Comparison of ENCODE assay signal across 15 cellular contexts in the genomic region with DNA sequence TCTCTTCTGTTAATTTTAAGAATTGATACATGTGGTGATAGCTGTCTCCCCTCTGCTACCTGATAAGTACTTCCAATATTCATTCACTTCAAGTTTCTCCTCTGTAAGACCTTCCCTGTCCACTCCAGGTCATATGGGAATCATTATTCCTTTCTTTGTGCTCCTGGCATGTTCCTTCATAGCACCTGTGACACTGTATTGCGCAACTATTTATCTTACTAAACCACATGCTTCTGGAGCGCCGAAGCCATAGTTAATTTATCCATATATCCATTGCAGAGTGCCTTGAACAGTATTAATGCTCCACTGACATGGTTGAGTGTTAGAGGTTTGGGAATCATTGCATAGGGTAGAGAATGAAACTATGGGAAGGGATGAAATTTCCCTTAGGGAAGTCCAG. TPM values are rescaled to one million over a fixed set of nuclear protein-coding genes. Genes with fewer than 3 reads are reported as not detected.
A peak's percentile ranks its signal among the peaks of the same experiment; 100 is the strongest.
DNase-seq lines count a peak whose midpoint lies in the region; ATAC-seq and TF ChIP-seq lines count a peak whose summit lies in the region.
"Had no signal": no experiment of that assay in that cellular context is flagged by ENCODE, and none has a peak within 500 bp of the region (broad histone marks: within the 10 kb centered on the region; RNA-seq: fewer than 3 reads in every experiment).

No MANE protein-coding gene starts in this region.

- H2BK120ac ChIP-seq in IMR-90 (ENCODE audit: low read depth, low read length) (no peak overlapping the region), mesendoderm (ENCODE audit: low read depth, low read length) (no peak overlapping the region)

- H3K27me3 Mint-ChIP-seq in activated CD4-positive, alpha-beta T cell treated with anti-CD3 and anti-CD28 coated beads, Interleukin-2, amount 10 ng/mL, durations not matched to agents 7 days and 5 days: peaks cover 51% of the 10 kb centered on the region
- H3K27me3 Mint-ChIP-seq in CD4-positive, alpha-beta T cell: peaks cover under 1% of the 10 kb centered on the region

- no peak overlapping the region for H2AK5ac ChIP-seq in IMR-90 (ENCODE audit: low read depth, low read length)
- H2AK5ac ChIP-seq in mesendoderm (ENCODE audit: low read length): no peak overlapping the region

- no peak overlapping the region for H2BK20ac ChIP-seq in IMR-90 (ENCODE audit: low read depth, low read length)

- intact Hi-C loops in IMR-90 (cut with micrococcal nuclease): no loop called here
- intact Hi-C loops in CD4-positive, alpha-beta T cell (cut with DNase I, micrococcal nuclease): no loop called here

- WGBS in IMR-90 (ENCODE audit: extremely low coverage in 2 of 2, insufficient read length in 1 of 2), 2 experiments: no CpG with 5 or more reads among the region's 3 CpGs
- no CpG with 5 or more reads among the region's 3 CpGs for WGBS in mesendoderm (ENCODE audit: extremely low coverage, insufficient coverage, low lambda C conversion rate)

- no peak overlapping the region for H4K8ac ChIP-seq in IMR-90 (ENCODE audit: low read depth in 2 of 2, low read length in 2 of 2)
- no peak overlapping the region for H4K8ac ChIP-seq in mesendoderm (ENCODE audit: low read depth, low read length)

- no peak overlapping the region for H3K23ac ChIP-seq in IMR-90 (ENCODE audit: low read depth, low read length)
- no peak overlapping the region for H3K23ac ChIP-seq in mesendoderm (ENCODE audit: low read length)

- H4K91ac ChIP-seq in IMR-90 (ENCODE audit: insufficient read depth, low read depth, low read length): no peak overlapping the region

- H3K36me3 ChIP-seq in DOHH2 (ENCODE audit: control insufficient read depth, low read length) (no peaks in the 10 kb centered on the region), IMR-90 (ENCODE audit: control insufficient read depth, insufficient read depth, low read length) (no peaks in the 10 kb centered on the region), SJCRH30 (no peaks in the 10 kb centered on the region), mesendoderm (ENCODE audit: control insufficient read depth, insufficient read depth, low read length) (no peaks in the 10 kb centered on the region)
- H3K36me3 ChIP-seq: BE2C had no signal

- no peaks in the 10 kb centered on the region for H3K36me3 Mint-ChIP-seq in activated CD4-positive, alpha-beta T cell treated with anti-CD3 and anti-CD28 coated beads, Interleukin-2, amount 10 ng/mL, durations not matched to agents 7 days and 5 days (ENCODE audit: low read depth)
- no peaks in the 10 kb centered on the region for H3K36me3 Mint-ChIP-seq in CD4-positive, alpha-beta T cell (ENCODE audit: low read depth)
- H3K36me3 Mint-ChIP-seq: CD8-positive, alpha-beta T cell had no signal

- H3K18ac ChIP-seq in IMR-90 (ENCODE audit: low read depth, low read length): no peak overlapping the region
- no peak overlapping the region for H3K18ac ChIP-seq in mesendoderm (ENCODE audit: low read length)

- H4K5ac ChIP-seq in IMR-90 (ENCODE audit: low read depth, low read length) (no peak overlapping the region), mesendoderm (ENCODE audit: low read length) (no peak overlapping the region)

- no peak overlapping the region for H2AFZ ChIP-seq in IMR-90 (replicated peaks; ENCODE audit: low read length, poor library complexity)

- no peak for TF ChIP-seq RAD21 in IMR-90 (IDR thresholded peaks at IDR 0.05; ENCODE audit: low read length)

- H3F3A ChIP-seq in DOHH2 (ENCODE audit: control insufficient read depth, insufficient read depth): 0 out of 2 replicates have a peak, but pooled peaks cover 2% of the 10 kb centered on the region

- no peak overlapping the region for H2BK15ac ChIP-seq in IMR-90 (ENCODE audit: low read depth, low read length)
- no peak overlapping the region for H2BK15ac ChIP-seq in mesendoderm (replicated peaks; ENCODE audit: low read depth)

- no peak overlapping the region for H2AK9ac ChIP-seq in IMR-90 (replicated peaks; ENCODE audit: low read depth, low read length, poor library complexity)

- H3K4me3 ChIP-seq in DOHH2 (ENCODE audit: low read length) (no peak overlapping the region), IMR-90 (ENCODE audit: insufficient read depth, low read depth, low read length) (no peak overlapping the region), SJCRH30 (no peak overlapping the region), mesendoderm (ENCODE audit: low read length) (no peak overlapping the region)

- no peak overlapping the region for H3K14ac ChIP-seq in IMR-90 (replicated peaks; ENCODE audit: low read depth, low read length)

- H3K9ac ChIP-seq in IMR-90 (ENCODE audit: low read depth, low read length) (no peak overlapping the region), mesendoderm (ENCODE audit: low read length) (no peak overlapping the region)

- dilution Hi-C loops in IMR-90 (cut with HindIII; ENCODE audit: low sequenced_read_pairs, unreplicated experiment): no loop called here

- H4K20me1 ChIP-seq in DOHH2 (ENCODE audit: control insufficient read depth, insufficient read depth, low read depth, low read length): no peaks in the 10 kb centered on the region
- no peaks in the 10 kb centered on the region for H4K20me1 ChIP-seq in IMR-90 (ENCODE audit: insufficient read depth, low read length)

- H3K4ac ChIP-seq in IMR-90 (ENCODE audit: low read depth, low read length) (no peak overlapping the region), mesendoderm (ENCODE audit: low read depth, low read length) (peak overlapping the region; percentile 52)

- no peaks in the 10 kb centered on the region for H3K79me2 ChIP-seq in DOHH2 (ENCODE audit: control insufficient read depth, low read length)
- no peaks in the 10 kb centered on the region for H3K79me2 ChIP-seq in mesendoderm (ENCODE audit: control insufficient read depth, insufficient read depth, low read length)

- CTCF ChIA-PET in IMR-90 (lab: Yijun Ruan, JAX): no interaction called here
- CTCF ChIA-PET in activated CD4-positive, alpha-beta T cell treated with anti-CD3 and anti-CD28 coated beads, Interleukin-2, amount 10 ng/mL, durations not matched to agents 7 days and 5 days (lab: Charles Lee): no interaction called here
- CTCF ChIA-PET in CD4-positive, alpha-beta T cell (lab: Charles Lee): no interaction called here

- peaks cover 49% of the 10 kb centered on the region for H3K4me1 ChIP-seq in DOHH2 (ENCODE audit: control insufficient read depth, low read length)
- H3K4me1 ChIP-seq in IMR-90 (ENCODE audit: control insufficient read depth, insufficient read depth, low read length): no peaks in the 10 kb centered on the region
- peaks cover 14% of the 10 kb centered on the region for H3K4me1 ChIP-seq in SJCRH30
- no peaks in the 10 kb centered on the region for H3K4me1 ChIP-seq in mesendoderm (ENCODE audit: control insufficient read depth, low read depth, low read length)
- H3K4me1 ChIP-seq: BE2C had no signal

- no peak for ATAC-seq in IMR-90 (ENCODE audit: low read depth)
- ATAC-seq in CD4-positive, alpha-beta T cell (ENCODE audit: poor library complexity): no peak
- ATAC-seq: CD8-positive, alpha-beta T cell had no signal

- H3K4me2 ChIP-seq in DOHH2 (ENCODE audit: low read length): peak overlapping the region; percentile 48
- H3K4me2 ChIP-seq in IMR-90 (ENCODE audit: low read depth, low read length): no peak overlapping the region
- H3K4me2 ChIP-seq in mesendoderm (ENCODE audit: low read length): no peak overlapping the region

- TF ChIP-seq CTCF in DOHH2 (IDR thresholded peaks at IDR 0.05; ENCODE audit: low read depth, low read length, poor library complexity, severe bottlenecking) (no peak), IMR-90 (conservative IDR thresholded peaks at IDR 0.05; ENCODE audit: low read depth, low read length) (no peak)
- no peak for TF ChIP-seq CTCF in CD4-positive, alpha-beta T cell (IDR thresholded peaks at IDR 0.05)

- H3K27ac Mint-ChIP-seq in activated CD4-positive, alpha-beta T cell treated with anti-CD3 and anti-CD28 coated beads, Interleukin-2, amount 10 ng/mL, durations not matched to agents 7 days and 5 days: no peak overlapping the region
- no peak overlapping the region for H3K27ac Mint-ChIP-seq in CD4-positive, alpha-beta T cell
- H3K27ac Mint-ChIP-seq: CD8-positive, alpha-beta T cell had no signal

- H3K56ac ChIP-seq in IMR-90 (ENCODE audit: extremely low read depth, insufficient read depth, low read length) (no peak overlapping the region), mesendoderm (ENCODE audit: low read length) (no peak overlapping the region)

- no peaks in the 10 kb centered on the region for H3K4me1 Mint-ChIP-seq in activated CD4-positive, alpha-beta T cell treated with anti-CD3 and anti-CD28 coated beads, Interleukin-2, amount 10 ng/mL, durations not matched to agents 7 days and 5 days
- H3K4me1 Mint-ChIP-seq in CD4-positive, alpha-beta T cell (ENCODE audit: low read depth): no peaks in the 10 kb centered on the region

- no peaks in the 10 kb centered on the region for H3K9me1 ChIP-seq in IMR-90 (ENCODE audit: insufficient read depth, low read length)

- H3K9me3 Mint-ChIP-seq in activated CD4-positive, alpha-beta T cell treated with anti-CD3 and anti-CD28 coated beads, Interleukin-2, amount 10 ng/mL, durations not matched to agents 7 days and 5 days: no peaks in the 10 kb centered on the region
- H3K9me3 Mint-ChIP-seq in CD4-positive, alpha-beta T cell: no peaks in the 10 kb centered on the region
- H3K9me3 Mint-ChIP-seq: CD8-positive, alpha-beta T cell had no signal

- no peak for TF ChIP-seq POLR2A in IMR-90 (IDR thresholded peaks at IDR 0.05; ENCODE audit: low read depth, low read length)

- no TSS peak for BruUV-seq in IMR-90 (replicated peaks; lab: Mats Ljungman, UMichigan)

- H3K4me3 Mint-ChIP-seq in activated CD4-positive, alpha-beta T cell treated with anti-CD3 and anti-CD28 coated beads, Interleukin-2, amount 10 ng/mL, durations not matched to agents 7 days and 5 days: no peak overlapping the region
- H3K4me3 Mint-ChIP-seq in CD4-positive, alpha-beta T cell: no peak overlapping the region
- H3K4me3 Mint-ChIP-seq: CD8-positive, alpha-beta T cell had no signal

- H3K9me3 ChIP-seq in DOHH2 (ENCODE audit: control insufficient read depth, insufficient read depth, low read length): no peaks in the 10 kb centered on the region
- no peaks in the 10 kb centered on the region for H3K9me3 ChIP-seq in IMR-90 (ENCODE audit: control insufficient read depth, insufficient read depth, low read length)
- no peaks in the 10 kb centered on the region for H3K9me3 ChIP-seq in SJCRH30 (replicated peaks)
- no peaks in the 10 kb centered on the region for H3K9me3 ChIP-seq in CD4-positive, alpha-beta T cell (ENCODE audit: control insufficient read depth, low read length)
- H3K9me3 ChIP-seq: BE2C had no signal

- H3K9me2 ChIP-seq in DOHH2 (replicated peaks; ENCODE audit: control insufficient read depth, low read length): no peaks in the 10 kb centered on the region

- H3K79me1 ChIP-seq in IMR-90 (ENCODE audit: low read depth in 1 of 2, low read length in 2 of 2) (no peaks in the 10 kb centered on the region), mesendoderm (ENCODE audit: low read length) (no peaks in the 10 kb centered on the region)

- H3K27me3 ChIP-seq in DOHH2 (ENCODE audit: control insufficient read depth, low read length): no peaks in the 10 kb centered on the region
- peaks cover 2% of the 10 kb centered on the region; the same call in 1 of the 2 replicates for H3K27me3 ChIP-seq in IMR-90 (ENCODE audit: control insufficient read depth, insufficient read depth, low read length)
- H3K27me3 ChIP-seq in SJCRH30: no peaks in the 10 kb centered on the region
- H3K27me3 ChIP-seq in mesendoderm (ENCODE audit: insufficient read depth, low read length, poor library complexity): no peaks in the 10 kb centered on the region
- H3K27me3 ChIP-seq in CD4-positive, alpha-beta T cell (ENCODE audit: control insufficient read depth, insufficient read depth, low read length): peaks cover 7% of the 10 kb centered on the region
- H3K27me3 ChIP-seq: BE2C had no signal

- POLR2A ChIA-PET in IMR-90 (lab: Charles Lee; ENCODE audit: unreplicated experiment): no interaction called here
- POLR2A ChIA-PET in activated CD4-positive, alpha-beta T cell treated with anti-CD3 and anti-CD28 coated beads, Interleukin-2, amount 10 ng/mL, durations not matched to agents 7 days and 5 days (lab: Charles Lee): no interaction called here
- POLR2A ChIA-PET in CD4-positive, alpha-beta T cell (lab: Charles Lee): no interaction called here

- in situ Hi-C loops in IMR-90 (cut with MboI; ENCODE audit: low sequenced_read_pairs): no loop called here

- H3K27ac ChIP-seq in DOHH2 (ENCODE audit: low read depth, low read length) (no peak overlapping the region), IMR-90 (ENCODE audit: insufficient read depth, low read length) (no peak overlapping the region), SJCRH30 (peak overlapping the region; percentile 43), mesendoderm (ENCODE audit: low read depth, low read length) (no peak overlapping the region)
- no peak overlapping the region for H3K27ac ChIP-seq in CD4-positive, alpha-beta T cell (ENCODE audit: low read depth, low read length)
- H3K27ac ChIP-seq: C4-2B had no signal

- no peak overlapping the region for H2BK5ac ChIP-seq in IMR-90 (ENCODE audit: low read depth, low read length, poor library complexity, severe bottlenecking)
- no peak overlapping the region for H2BK5ac ChIP-seq in mesendoderm (ENCODE audit: low read length)

- DNase-seq in IMR-90: no peak
- DNase-seq in SJCRH30: no peak
- no peak for DNase-seq in mesendoderm
- no peak for DNase-seq in activated gamma-delta T cell treated with Interleukin-2 at 50 U/mL for 16 hours
- no peak for DNase-seq in activated CD4-positive, alpha-beta T cell treated with anti-CD3 and anti-CD28 coated beads, Interleukin-2, amount 10 ng/mL, durations not matched to agents 7 days and 5 days
- no peak for DNase-seq in CD4-positive, alpha-beta T cell
- DNase-seq: CD8-positive, alpha-beta T cell; COR-L47; DND-41; GF-D8; H7; KG1 had no signal

RNA-seq across cellular contexts. Expression of a gene that starts 7.9 kb away (rescaled TPM):
- total RNA-seq in IMR-90 (2012; rRNA removed): 46.4 and 47.5 TPM in 2 replicates
- 14.3 and 15.8 TPM in 2 replicates for polyA plus RNA-seq in IMR-90 (2012; rRNA removed)
- 3.6 and 8.1 TPM in 2 replicates for polyA plus RNA-seq in IMR-90 (2012; cell fraction: cytosol; rRNA removed)
- 3.7 and 26.4 TPM in 2 replicates for polyA plus RNA-seq in IMR-90 (2012; cell fraction: nucleus; rRNA removed; ENCODE audit: low replicate concordance)
- total RNA-seq in SJCRH30 (2014; rRNA removed; shearing (Covaris generic)): 70.4 and 85.1 TPM in 2 replicates
- polyA plus RNA-seq in mesendoderm (2013, experiment 1 of 2): 49.2 TPM
- polyA plus RNA-seq in mesendoderm (2013, experiment 2 of 2): 47.9 TPM
- 10 to 100 TPM in 1 of 2 experiments, 1 to 10 TPM in 1; 9.3 to 13.4 TPM for total RNA-seq in activated CD4-positive, alpha-beta T cell treated with anti-CD3 and anti-CD28 coated beads, Interleukin-2, amount 10 ng/mL, durations not matched to agents 7 days and 5 days
- 10 to 100 TPM; 40.5 to 44.1 TPM for total RNA-seq in CD4-positive, alpha-beta T cell

RNA-seq across cellular contexts. Expression of a gene that starts 11.9 kb away (rescaled TPM):
- total RNA-seq in IMR-90 (2012; rRNA removed): 2.2 TPM in 2 replicates
- 1.6 and 1.9 TPM in 2 replicates for polyA plus RNA-seq in IMR-90 (2012; rRNA removed)
- polyA plus RNA-seq in IMR-90 (2012; cell fraction: cytosol; rRNA removed): 1.2 and 1.5 TPM in 2 replicates
- polyA plus RNA-seq in IMR-90 (2012; cell fraction: nucleus; rRNA removed; ENCODE audit: low replicate concordance): 0.35 and 0.85 TPM in 2 replicates
- total RNA-seq in SJCRH30 (2014; rRNA removed; shearing (Covaris generic)): 3.1 and 3.2 TPM in 2 replicates
- 26.1 TPM for polyA plus RNA-seq in mesendoderm (2013, experiment 1 of 2)
- 24.8 TPM for polyA plus RNA-seq in mesendoderm (2013, experiment 2 of 2)
- total RNA-seq in activated CD4-positive, alpha-beta T cell treated with anti-CD3 and anti-CD28 coated beads, Interleukin-2, amount 10 ng/mL, durations not matched to agents 7 days and 5 days: not detected
- total RNA-seq in CD4-positive, alpha-beta T cell: under 1 TPM; 0.53 to 0.71 TPM
